1 cellular context compared by ENCODE assay signal in genomic region chr15:66308526-66308925, GRCh38.
TF ChIP-seq lines count a peak whose summit lies in the region.

No MANE protein-coding gene starts in this region.

TF ChIP-seq in WTC11, 78 proteins besides CTCF, POLR2A, EP300 and RAD21 (continued from another document):
- TF ChIP-seq ZNF138 (CRISPR knock-in tag; conservative IDR thresholded peaks at IDR 0.05), result no peak
- TF ChIP-seq ZNF317 (CRISPR knock-in tag; IDR thresholded peaks at IDR 0.05; ENCODE audit: borderline replicate concordance, low read depth), result no peak
- TF ChIP-seq MAX (CRISPR knock-in tag; IDR thresholded peaks at IDR 0.05), result no peak
- TF ChIP-seq, protein P1, sequence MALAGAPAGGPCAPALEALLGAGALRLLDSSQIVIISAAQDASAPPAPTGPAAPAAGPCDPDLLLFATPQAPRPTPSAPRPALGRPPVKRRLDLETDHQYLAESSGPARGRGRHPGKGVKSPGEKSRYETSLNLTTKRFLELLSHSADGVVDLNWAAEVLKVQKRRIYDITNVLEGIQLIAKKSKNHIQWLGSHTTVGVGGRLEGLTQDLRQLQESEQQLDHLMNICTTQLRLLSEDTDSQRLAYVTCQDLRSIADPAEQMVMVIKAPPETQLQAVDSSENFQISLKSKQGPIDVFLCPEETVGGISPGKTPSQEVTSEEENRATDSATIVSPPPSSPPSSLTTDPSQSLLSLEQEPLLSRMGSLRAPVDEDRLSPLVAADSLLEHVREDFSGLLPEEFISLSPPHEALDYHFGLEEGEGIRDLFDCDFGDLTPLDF (CRISPR knock-in tag; IDR thresholded peaks at IDR 0.05), result no peak
- no peak for TF ChIP-seq ESRRA (CRISPR knock-in tag; IDR thresholded peaks at IDR 0.05; ENCODE audit: borderline replicate concordance)
- no peak for TF ChIP-seq CREB1 (CRISPR knock-in tag; IDR thresholded peaks at IDR 0.05)
